ENCODE assay signal across 1 cellular context in the genomic region with DNA sequence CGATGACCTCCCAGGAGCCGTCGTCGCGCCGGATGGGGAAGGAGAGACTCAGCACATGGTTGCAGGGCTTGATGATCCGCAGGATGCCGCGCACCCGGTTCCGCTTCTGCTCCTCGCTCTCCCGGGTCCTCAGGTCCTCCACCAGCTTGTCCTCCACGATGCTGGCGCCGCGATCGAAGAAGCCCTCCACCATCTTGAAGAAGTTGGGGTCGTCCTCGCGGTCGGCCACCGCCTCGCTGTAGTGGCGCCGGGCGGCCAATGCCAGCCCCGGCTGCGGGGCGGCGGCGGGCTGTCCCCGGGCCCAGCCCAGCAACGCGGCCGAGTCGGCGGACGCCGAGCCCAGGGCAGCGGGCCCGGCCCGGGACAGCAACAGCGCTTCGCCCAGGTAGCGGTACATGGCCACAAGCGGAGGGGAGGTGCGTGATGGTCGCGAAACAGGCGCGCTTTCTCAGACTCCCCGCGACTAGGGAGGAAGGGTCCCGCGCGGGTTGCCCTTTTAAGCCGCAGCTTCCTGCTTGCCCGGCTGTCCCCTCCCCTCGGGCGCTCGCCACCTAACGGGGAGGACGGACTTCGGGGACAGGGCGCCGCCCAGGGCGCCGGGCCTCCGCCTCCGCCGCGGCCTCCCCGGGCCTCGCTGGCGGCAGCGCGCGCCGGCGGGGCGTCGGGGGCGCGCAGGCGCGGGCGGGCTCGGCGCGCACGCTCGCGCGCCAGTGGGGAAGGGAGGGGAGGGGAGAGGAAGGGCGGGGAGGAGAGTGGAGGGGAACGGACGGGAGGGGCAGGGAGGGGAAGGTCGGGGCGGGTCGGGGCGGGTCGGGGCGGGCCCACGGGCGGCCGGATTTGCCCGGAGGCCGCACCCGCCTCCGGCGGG.
TF ChIP-seq lines count a peak whose summit lies in the region.

A gene (minus strand): TSS at position 471 of the 868 bp plus-strand sequence. CDS start 74 bp downstream, at position 397.
A gene with protein sequence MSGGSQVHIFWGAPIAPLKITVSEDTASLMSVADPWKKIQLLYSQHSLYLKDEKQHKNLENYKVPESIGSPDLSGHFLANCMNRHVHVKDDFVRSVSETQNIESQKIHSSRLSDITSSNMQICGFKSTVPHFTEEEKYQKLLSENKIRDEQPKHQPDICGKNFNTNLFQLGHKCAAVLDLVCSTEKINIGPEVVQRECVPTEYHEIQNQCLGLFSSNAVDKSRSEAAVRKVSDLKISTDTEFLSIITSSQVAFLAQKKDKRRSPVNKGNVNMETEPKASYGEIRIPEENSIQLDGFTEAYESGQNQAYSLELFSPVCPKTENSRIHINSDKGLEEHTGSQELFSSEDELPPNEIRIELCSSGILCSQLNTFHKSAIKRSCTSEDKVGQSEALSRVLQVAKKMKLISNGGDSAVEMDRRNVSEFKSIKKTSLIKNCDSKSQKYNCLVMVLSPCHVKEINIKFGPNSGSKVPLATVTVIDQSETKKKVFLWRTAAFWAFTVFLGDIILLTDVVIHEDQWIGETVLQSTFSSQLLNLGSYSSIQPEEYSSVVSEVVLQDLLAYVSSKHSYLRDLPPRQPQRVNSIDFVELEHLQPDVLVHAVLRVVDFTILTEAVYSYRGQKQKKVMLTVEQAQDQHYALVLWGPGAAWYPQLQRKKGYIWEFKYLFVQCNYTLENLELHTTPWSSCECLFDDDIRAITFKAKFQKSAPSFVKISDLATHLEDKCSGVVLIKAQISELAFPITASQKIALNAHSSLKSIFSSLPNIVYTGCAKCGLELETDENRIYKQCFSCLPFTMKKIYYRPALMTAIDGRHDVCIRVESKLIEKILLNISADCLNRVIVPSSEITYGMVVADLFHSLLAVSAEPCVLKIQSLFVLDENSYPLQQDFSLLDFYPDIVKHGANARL (plus strand): TSS at position 834 of the 868 bp plus-strand sequence. CDS start 56,149 bp downstream, outside the sequence.

TF ChIP-seq in K562, 482 proteins besides CTCF, POLR2A, EP300 and RAD21 (continued from another document and continues in another):
- TF ChIP-seq, protein P1, sequence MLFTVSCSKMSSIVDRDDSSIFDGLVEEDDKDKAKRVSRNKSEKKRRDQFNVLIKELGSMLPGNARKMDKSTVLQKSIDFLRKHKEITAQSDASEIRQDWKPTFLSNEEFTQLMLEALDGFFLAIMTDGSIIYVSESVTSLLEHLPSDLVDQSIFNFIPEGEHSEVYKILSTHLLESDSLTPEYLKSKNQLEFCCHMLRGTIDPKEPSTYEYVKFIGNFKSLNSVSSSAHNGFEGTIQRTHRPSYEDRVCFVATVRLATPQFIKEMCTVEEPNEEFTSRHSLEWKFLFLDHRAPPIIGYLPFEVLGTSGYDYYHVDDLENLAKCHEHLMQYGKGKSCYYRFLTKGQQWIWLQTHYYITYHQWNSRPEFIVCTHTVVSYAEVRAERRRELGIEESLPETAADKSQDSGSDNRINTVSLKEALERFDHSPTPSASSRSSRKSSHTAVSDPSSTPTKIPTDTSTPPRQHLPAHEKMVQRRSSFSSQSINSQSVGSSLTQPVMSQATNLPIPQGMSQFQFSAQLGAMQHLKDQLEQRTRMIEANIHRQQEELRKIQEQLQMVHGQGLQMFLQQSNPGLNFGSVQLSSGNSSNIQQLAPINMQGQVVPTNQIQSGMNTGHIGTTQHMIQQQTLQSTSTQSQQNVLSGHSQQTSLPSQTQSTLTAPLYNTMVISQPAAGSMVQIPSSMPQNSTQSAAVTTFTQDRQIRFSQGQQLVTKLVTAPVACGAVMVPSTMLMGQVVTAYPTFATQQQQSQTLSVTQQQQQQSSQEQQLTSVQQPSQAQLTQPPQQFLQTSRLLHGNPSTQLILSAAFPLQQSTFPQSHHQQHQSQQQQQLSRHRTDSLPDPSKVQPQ (CRISPR knock-in tag; IDR thresholded peaks at IDR 0.05; ENCODE audit: borderline replicate concordance): no peak
- TF ChIP-seq ZBTB8A (IDR thresholded peaks at IDR 0.05; ENCODE audit: partially characterized antibody): no peak
- TF ChIP-seq EWSR1 (IDR thresholded peaks at IDR 0.05; ENCODE audit: borderline replicate concordance, low read depth, partially characterized antibody): no peak
- TF ChIP-seq, protein P2, sequence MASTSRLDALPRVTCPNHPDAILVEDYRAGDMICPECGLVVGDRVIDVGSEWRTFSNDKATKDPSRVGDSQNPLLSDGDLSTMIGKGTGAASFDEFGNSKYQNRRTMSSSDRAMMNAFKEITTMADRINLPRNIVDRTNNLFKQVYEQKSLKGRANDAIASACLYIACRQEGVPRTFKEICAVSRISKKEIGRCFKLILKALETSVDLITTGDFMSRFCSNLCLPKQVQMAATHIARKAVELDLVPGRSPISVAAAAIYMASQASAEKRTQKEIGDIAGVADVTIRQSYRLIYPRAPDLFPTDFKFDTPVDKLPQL (IDR thresholded peaks at IDR 0.05; ENCODE audit: extremely low read depth, insufficient read length): no peak
- TF ChIP-seq SAP30 (IDR thresholded peaks at IDR 0.05; ENCODE audit: borderline replicate concordance, insufficient read depth, low read depth, low read length, poor library complexity, severe bottlenecking): peak; percentile 67
- no peak for TF ChIP-seq SAFB2 (IDR thresholded peaks at IDR 0.05; ENCODE audit: borderline replicate concordance, low read depth, low read length, severe bottlenecking)
- no peak for TF ChIP-seq POLR3A (IDR thresholded peaks at IDR 0.05; ENCODE audit: borderline replicate concordance, extremely low read depth, insufficient read depth, insufficient read length)
- TF ChIP-seq, protein P3, sequence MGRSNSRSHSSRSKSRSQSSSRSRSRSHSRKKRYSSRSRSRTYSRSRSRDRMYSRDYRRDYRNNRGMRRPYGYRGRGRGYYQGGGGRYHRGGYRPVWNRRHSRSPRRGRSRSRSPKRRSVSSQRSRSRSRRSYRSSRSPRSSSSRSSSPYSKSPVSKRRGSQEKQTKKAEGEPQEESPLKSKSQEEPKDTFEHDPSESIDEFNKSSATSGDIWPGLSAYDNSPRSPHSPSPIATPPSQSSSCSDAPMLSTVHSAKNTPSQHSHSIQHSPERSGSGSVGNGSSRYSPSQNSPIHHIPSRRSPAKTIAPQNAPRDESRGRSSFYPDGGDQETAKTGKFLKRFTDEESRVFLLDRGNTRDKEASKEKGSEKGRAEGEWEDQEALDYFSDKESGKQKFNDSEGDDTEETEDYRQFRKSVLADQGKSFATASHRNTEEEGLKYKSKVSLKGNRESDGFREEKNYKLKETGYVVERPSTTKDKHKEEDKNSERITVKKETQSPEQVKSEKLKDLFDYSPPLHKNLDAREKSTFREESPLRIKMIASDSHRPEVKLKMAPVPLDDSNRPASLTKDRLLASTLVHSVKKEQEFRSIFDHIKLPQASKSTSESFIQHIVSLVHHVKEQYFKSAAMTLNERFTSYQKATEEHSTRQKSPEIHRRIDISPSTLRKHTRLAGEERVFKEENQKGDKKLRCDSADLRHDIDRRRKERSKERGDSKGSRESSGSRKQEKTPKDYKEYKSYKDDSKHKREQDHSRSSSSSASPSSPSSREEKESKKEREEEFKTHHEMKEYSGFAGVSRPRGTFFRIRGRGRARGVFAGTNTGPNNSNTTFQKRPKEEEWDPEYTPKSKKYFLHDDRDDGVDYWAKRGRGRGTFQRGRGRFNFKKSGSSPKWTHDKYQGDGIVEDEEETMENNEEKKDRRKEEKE (IDR thresholded peaks at IDR 0.05; ENCODE audit: borderline replicate concordance in 1 of 2, control insufficient read depth in 1 of 2, low read depth in 2 of 2, low read length in 1 of 2): no peak
- no peak for TF ChIP-seq TCF3 (CRISPR knock-in tag; IDR thresholded peaks at IDR 0.05)
- TF ChIP-seq BRCA1 (IDR thresholded peaks at IDR 0.05): no peak
- TF ChIP-seq BRCA1 (CRISPR knock-in tag; IDR thresholded peaks at IDR 0.05): no peak
- TF ChIP-seq, protein P4, sequence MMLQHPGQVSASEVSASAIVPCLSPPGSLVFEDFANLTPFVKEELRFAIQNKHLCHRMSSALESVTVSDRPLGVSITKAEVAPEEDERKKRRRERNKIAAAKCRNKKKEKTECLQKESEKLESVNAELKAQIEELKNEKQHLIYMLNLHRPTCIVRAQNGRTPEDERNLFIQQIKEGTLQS (IDR thresholded peaks at IDR 0.05): no peak
- TF ChIP-seq, protein P4 (CRISPR knock-in tag; conservative IDR thresholded peaks at IDR 0.05): no peak
- no peak for TF ChIP-seq JUNB (CRISPR knock-in tag; conservative IDR thresholded peaks at IDR 0.05)
- TF ChIP-seq LCOR (CRISPR knock-in tag; IDR thresholded peaks at IDR 0.05): no peak
- TF ChIP-seq GTF2A2 (tag; IDR thresholded peaks at IDR 0.05): no peak
- peak; percentile 13 to 40; a peak in 1 of 4 replicates for TF ChIP-seq NONO (IDR thresholded peaks at IDR 0.05; ENCODE audit: low read depth in 2 of 2, low read length in 1 of 2)
- TF ChIP-seq, protein P5, sequence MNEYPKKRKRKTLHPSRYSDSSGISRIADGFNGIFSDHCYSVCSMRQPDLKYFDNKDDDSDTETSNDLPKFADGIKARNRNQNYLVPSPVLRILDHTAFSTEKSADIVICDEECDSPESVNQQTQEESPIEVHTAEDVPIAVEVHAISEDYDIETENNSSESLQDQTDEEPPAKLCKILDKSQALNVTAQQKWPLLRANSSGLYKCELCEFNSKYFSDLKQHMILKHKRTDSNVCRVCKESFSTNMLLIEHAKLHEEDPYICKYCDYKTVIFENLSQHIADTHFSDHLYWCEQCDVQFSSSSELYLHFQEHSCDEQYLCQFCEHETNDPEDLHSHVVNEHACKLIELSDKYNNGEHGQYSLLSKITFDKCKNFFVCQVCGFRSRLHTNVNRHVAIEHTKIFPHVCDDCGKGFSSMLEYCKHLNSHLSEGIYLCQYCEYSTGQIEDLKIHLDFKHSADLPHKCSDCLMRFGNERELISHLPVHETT (CRISPR knock-in tag; conservative IDR thresholded peaks at IDR 0.05 in 1 of 2, IDR thresholded peaks at IDR 0.05 in 1 of 2): peak in 1 of 2 experiments; percentile 79; a peak in 2 of 4 replicates
- TF ChIP-seq SRSF1 (IDR thresholded peaks at IDR 0.05; ENCODE audit: low read depth, low read length): no peak
- TF ChIP-seq, protein P6, sequence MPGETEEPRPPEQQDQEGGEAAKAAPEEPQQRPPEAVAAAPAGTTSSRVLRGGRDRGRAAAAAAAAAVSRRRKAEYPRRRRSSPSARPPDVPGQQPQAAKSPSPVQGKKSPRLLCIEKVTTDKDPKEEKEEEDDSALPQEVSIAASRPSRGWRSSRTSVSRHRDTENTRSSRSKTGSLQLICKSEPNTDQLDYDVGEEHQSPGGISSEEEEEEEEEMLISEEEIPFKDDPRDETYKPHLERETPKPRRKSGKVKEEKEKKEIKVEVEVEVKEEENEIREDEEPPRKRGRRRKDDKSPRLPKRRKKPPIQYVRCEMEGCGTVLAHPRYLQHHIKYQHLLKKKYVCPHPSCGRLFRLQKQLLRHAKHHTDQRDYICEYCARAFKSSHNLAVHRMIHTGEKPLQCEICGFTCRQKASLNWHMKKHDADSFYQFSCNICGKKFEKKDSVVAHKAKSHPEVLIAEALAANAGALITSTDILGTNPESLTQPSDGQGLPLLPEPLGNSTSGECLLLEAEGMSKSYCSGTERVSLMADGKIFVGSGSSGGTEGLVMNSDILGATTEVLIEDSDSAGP (CRISPR knock-in tag; IDR thresholded peaks at IDR 0.05): no peak
- no peak for TF ChIP-seq TOE1 (IDR thresholded peaks at IDR 0.05; ENCODE audit: borderline replicate concordance)
- TF ChIP-seq TOE1 (CRISPR knock-in tag; IDR thresholded peaks at IDR 0.05; ENCODE audit: borderline replicate concordance, low read depth): no peak
- 0 out of 2 replicates have a peak, but pooled peaks have one; percentile 33 for TF ChIP-seq SMAD4 (CRISPR knock-in tag; conservative IDR thresholded peaks at IDR 0.05)
- TF ChIP-seq, protein P7, sequence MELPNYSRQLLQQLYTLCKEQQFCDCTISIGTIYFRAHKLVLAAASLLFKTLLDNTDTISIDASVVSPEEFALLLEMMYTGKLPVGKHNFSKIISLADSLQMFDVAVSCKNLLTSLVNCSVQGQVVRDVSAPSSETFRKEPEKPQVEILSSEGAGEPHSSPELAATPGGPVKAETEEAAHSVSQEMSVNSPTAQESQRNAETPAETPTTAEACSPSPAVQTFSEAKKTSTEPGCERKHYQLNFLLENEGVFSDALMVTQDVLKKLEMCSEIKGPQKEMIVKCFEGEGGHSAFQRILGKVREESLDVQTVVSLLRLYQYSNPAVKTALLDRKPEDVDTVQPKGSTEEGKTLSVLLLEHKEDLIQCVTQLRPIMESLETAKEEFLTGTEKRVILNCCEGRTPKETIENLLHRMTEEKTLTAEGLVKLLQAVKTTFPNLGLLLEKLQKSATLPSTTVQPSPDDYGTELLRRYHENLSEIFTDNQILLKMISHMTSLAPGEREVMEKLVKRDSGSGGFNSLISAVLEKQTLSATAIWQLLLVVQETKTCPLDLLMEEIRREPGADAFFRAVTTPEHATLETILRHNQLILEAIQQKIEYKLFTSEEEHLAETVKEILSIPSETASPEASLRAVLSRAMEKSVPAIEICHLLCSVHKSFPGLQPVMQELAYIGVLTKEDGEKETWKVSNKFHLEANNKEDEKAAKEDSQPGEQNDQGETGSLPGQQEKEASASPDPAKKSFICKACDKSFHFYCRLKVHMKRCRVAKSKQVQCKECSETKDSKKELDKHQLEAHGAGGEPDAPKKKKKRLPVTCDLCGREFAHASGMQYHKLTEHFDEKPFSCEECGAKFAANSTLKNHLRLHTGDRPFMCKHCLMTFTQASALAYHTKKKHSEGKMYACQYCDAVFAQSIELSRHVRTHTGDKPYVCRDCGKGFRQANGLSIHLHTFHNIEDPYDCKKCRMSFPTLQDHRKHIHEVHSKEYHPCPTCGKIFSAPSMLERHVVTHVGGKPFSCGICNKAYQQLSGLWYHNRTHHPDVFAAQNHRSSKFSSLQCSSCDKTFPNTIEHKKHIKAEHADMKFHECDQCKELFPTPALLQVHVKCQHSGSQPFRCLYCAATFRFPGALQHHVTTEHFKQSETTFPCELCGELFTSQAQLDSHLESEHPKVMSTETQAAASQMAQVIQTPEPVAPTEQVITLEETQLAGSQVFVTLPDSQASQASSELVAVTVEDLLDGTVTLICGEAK (IDR thresholded peaks at IDR 0.05): 0 out of 2 replicates have a peak, but pooled peaks have one; percentile 8
- TF ChIP-seq, protein P7 (CRISPR knock-in tag; IDR thresholded peaks at IDR 0.05): no peak
